ENCODE assay signal across 2 cellular contexts in genomic region chr1:200883118-200883517, GRCh38.
TF ChIP-seq lines count a peak whose summit lies in the region.

No MANE protein-coding gene starts in this region.

TF ChIP-seq in HepG2, 621 proteins besides CTCF, POLR2A, EP300 and RAD21 (continues in another document):
- TF ChIP-seq RERE (CRISPR knock-in tag; IDR thresholded peaks at IDR 0.05; ENCODE audit: low read depth) (no peak), ZNF121 (CRISPR knock-in tag; IDR thresholded peaks at IDR 0.05) (no peak), ZNF337 (CRISPR knock-in tag; IDR thresholded peaks at IDR 0.05; ENCODE audit: borderline replicate concordance, low read depth) (no peak), RARG (CRISPR knock-in tag; IDR thresholded peaks at IDR 0.05; ENCODE audit: low read depth) (no peak), ZNF737 (CRISPR knock-in tag; IDR thresholded peaks at IDR 0.05; ENCODE audit: borderline replicate concordance) (no peak), ZBED4 (CRISPR knock-in tag; IDR thresholded peaks at IDR 0.05; ENCODE audit: borderline replicate concordance) (no peak), YEATS2 (CRISPR knock-in tag; IDR thresholded peaks at IDR 0.05; ENCODE audit: borderline replicate concordance) (no peak), HMGXB3 (CRISPR knock-in tag; IDR thresholded peaks at IDR 0.05; ENCODE audit: borderline replicate concordance) (no peak), ZNF562 (CRISPR knock-in tag; IDR thresholded peaks at IDR 0.05; ENCODE audit: borderline replicate concordance) (no peak), ZNF235 (CRISPR knock-in tag; IDR thresholded peaks at IDR 0.05; ENCODE audit: borderline replicate concordance) (no peak), ZNF441 (CRISPR knock-in tag; IDR thresholded peaks at IDR 0.05; ENCODE audit: borderline replicate concordance) (no peak)

TF ChIP-seq in SK-N-SH treated with all-trans-retinoic acid at 6 μM for 48 hours, 23 proteins besides CTCF, POLR2A, EP300 and RAD21:
- TF ChIP-seq CREB5 (CRISPR knock-in tag; IDR thresholded peaks at IDR 0.05; ENCODE audit: low read depth) (no peak), BACH2 (CRISPR knock-in tag; IDR thresholded peaks at IDR 0.05; ENCODE audit: borderline replicate concordance) (no peak), GLIS3 (CRISPR knock-in tag; IDR thresholded peaks at IDR 0.05) (no peak), TOX (CRISPR knock-in tag; IDR thresholded peaks at IDR 0.05; ENCODE audit: borderline replicate concordance) (no peak), ZFP30 (CRISPR knock-in tag; IDR thresholded peaks at IDR 0.05) (no peak), TSHZ2 (CRISPR knock-in tag; IDR thresholded peaks at IDR 0.05) (no peak), ZNF70 (CRISPR knock-in tag; IDR thresholded peaks at IDR 0.05) (no peak), CSRNP3 (CRISPR knock-in tag; IDR thresholded peaks at IDR 0.05) (no peak), SNAI2 (CRISPR knock-in tag; IDR thresholded peaks at IDR 0.05) (no peak), ARNTL (CRISPR knock-in tag; IDR thresholded peaks at IDR 0.05; ENCODE audit: borderline replicate concordance, low read depth) (no peak), ISL1 (CRISPR knock-in tag; IDR thresholded peaks at IDR 0.05) (no peak), ZC3H10 (CRISPR knock-in tag; IDR thresholded peaks at IDR 0.05) (no peak), RARB (CRISPR knock-in tag; IDR thresholded peaks at IDR 0.05) (no peak), POU6F1 (CRISPR knock-in tag; IDR thresholded peaks at IDR 0.05; ENCODE audit: borderline replicate concordance, low read depth) (no peak)
